2 cellular contexts compared by ENCODE assay signal in genomic region chr3:173890091-173890490, GRCh38.
TF ChIP-seq lines count a peak whose summit lies in the region.

No MANE protein-coding gene starts in this region.

TF ChIP-seq in SK-N-SH, 30 proteins besides CTCF, POLR2A, EP300 and RAD21 (continued from another document):
- TF ChIP-seq ZBTB33 (IDR thresholded peaks at IDR 0.05; ENCODE audit: borderline replicate concordance, low read depth) (no peak), POLR2AphosphoS5 (IDR thresholded peaks at IDR 0.05; ENCODE audit: low read depth, low read length) (no peak), FOXM1 (IDR thresholded peaks at IDR 0.05; ENCODE audit: low read depth) (no peak), TEAD4 (IDR thresholded peaks at IDR 0.05; ENCODE audit: borderline replicate concordance, insufficient read depth) (no peak)

TF ChIP-seq in SK-N-SH treated with all-trans-retinoic acid at 6 μM for 48 hours, 23 proteins besides CTCF, POLR2A, EP300 and RAD21 (continued from another document):
- TF ChIP-seq PPARA (CRISPR knock-in tag; IDR thresholded peaks at IDR 0.05; ENCODE audit: borderline replicate concordance): no peak
